Comparison of ENCODE assay signal across 16 cellular contexts in genomic region chr1:30981172-30981571, GRCh38.
"Had no signal": no experiment of that assay in that cellular context is flagged by ENCODE, and none has a peak within 500 bp of the region (broad histone marks: within the 10 kb centered on the region; RNA-seq: fewer than 3 reads in every experiment).

No MANE protein-coding gene starts in this region.

- H3K4me3 ChIP-seq: adrenal gland, gastroesophageal sphincter, sigmoid colon, stomach, thoracic aorta, uterus had no signal

- H3K4me3 Mint-ChIP-seq: activated CD8-positive, alpha-beta T cell treated with anti-CD3 and anti-CD28 coated beads for 36 hours; activated naive CD4-positive, alpha-beta T cell treated with anti-CD3 and anti-CD28 coated beads for 36 hours; central memory CD8-positive, alpha-beta T cell had no signal

- H3K27me3 Mint-ChIP-seq: activated CD8-positive, alpha-beta T cell treated with anti-CD3 and anti-CD28 coated beads for 36 hours; central memory CD8-positive, alpha-beta T cell had no signal

- H3K27ac Mint-ChIP-seq: activated naive CD4-positive, alpha-beta T cell treated with anti-CD3 and anti-CD28 coated beads for 36 hours had no signal

- H3K27me3 ChIP-seq: adrenal gland, gastroesophageal sphincter, sigmoid colon, stomach, uterus had no signal

- DNase-seq: activated CD4-positive, alpha-beta T cell treated with anti-CD3 and anti-CD28 coated beads for 4 hours; activated CD8-positive, alpha-beta memory T cell treated with anti-CD3 and anti-CD28 coated beads, Interleukin-2, amount 50 U/mL, for 4 hours; activated CD8-positive, alpha-beta T cell treated with anti-CD3 and anti-CD28 coated beads for 36 hours; activated naive CD4-positive, alpha-beta T cell treated with anti-CD3 and anti-CD28 coated beads for 36 hours; adrenal gland; effector memory CD4-positive, alpha-beta T cell; nucleus accumbens; sigmoid colon; stimulated activated CD4-positive, alpha-beta T cell treated with anti-CD3 and anti-CD28 coated beads, Interleukin-4, amount 100 ng/mL, for 1 hour; stimulated activated CD8-positive, alpha-beta memory T cell treated with anti-CD3 and anti-CD28 coated beads, Interleukin-4, amount 100 ng/mL, for 48 hours; stomach; T-helper 1 cell; uterus had no signal

- H3K4me1 ChIP-seq: uterus had no signal

- H3K9me3 Mint-ChIP-seq: activated CD8-positive, alpha-beta T cell treated with anti-CD3 and anti-CD28 coated beads for 36 hours; activated naive CD4-positive, alpha-beta T cell treated with anti-CD3 and anti-CD28 coated beads for 36 hours; central memory CD8-positive, alpha-beta T cell had no signal

- H3K9me3 ChIP-seq: adrenal gland, gastroesophageal sphincter, sigmoid colon, stomach, thoracic aorta, uterus had no signal

- H3K27ac ChIP-seq: gastroesophageal sphincter, sigmoid colon, stomach, thoracic aorta, uterus had no signal

- ATAC-seq: activated CD8-positive, alpha-beta T cell treated with anti-CD3 and anti-CD28 coated beads for 36 hours; gastroesophageal sphincter had no signal

- H3K36me3 ChIP-seq: uterus had no signal
